In the genomic region with DNA sequence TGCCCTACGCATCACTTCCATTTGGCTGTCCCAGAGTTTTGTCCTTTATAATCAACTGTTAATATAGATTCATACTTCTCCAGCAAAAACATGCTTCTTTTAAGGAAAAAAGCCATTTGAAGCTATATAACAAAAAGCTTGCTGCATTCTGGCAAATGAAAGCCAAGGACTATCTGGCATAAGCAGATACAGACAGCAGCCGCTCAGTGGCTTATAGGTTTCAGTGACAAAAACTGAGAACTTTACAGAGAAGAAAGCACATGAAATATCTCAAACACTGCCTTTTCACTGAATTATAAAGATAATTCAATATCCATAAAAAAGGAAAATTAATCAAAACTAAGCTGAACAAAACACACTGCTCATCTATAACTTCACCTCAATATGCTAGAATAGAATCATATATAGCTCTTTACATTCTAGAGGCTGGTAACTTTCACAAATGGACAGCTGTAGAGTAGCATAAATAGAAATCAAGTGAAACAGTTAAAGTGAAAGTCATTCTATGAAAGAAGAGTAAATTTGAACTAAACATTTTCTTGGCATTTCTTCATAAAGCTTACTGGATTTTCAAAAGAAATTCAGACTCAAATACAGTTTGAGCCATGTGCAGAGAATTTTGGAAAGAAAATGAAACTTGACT, we compare ENCODE assay signal across 1 cellular context.
TF ChIP-seq lines count a peak whose summit lies in the region.

No MANE protein-coding gene starts in this region.

TF ChIP-seq in endothelial cell of umbilical vein, 7 proteins besides CTCF, POLR2A, EP300 and RAD21:
- TF ChIP-seq FOS (IDR thresholded peaks at IDR 0.05; ENCODE audit: borderline replicate concordance, insufficient read depth, low read length) (no peak), GATA2 (IDR thresholded peaks at IDR 0.05; ENCODE audit: insufficient read depth, insufficient read length, low read depth, low read length) (no peak), JUN (IDR thresholded peaks at IDR 0.05; ENCODE audit: borderline replicate concordance, insufficient read depth, insufficient read length, low read depth) (no peak), POLR2AphosphoS5 (IDR thresholded peaks at IDR 0.05; ENCODE audit: insufficient read depth, low read depth, low read length) (no peak)
